9 cellular contexts compared by ENCODE assay signal in the genomic region with DNA sequence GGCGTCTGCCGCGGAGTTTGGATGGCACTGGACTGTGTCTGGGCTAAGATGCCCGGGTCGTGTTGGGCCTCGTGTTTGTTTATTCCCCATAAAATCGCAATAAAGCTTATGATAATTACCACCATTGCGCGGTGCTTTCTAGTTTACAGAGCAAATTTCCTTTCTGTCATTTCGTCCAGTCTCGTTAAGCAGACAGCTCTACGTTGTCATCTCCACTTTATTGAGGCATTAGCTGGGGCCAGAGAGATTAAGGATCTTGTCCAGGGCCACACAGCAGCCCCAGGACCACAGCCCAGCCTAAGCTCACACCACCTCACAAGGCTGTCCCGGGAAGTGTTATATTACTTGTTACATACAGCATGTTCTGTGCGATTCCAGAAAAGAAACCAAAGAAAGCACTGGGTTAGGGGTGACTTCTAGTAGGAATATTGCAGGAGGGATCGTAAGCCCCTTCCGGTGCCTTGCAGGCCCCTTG. TPM values are rescaled to one million over a fixed set of nuclear protein-coding genes. Genes with fewer than 3 reads are reported as not detected.
DNase-seq lines count a peak whose midpoint lies in the region; ATAC-seq and TF ChIP-seq lines count a peak whose summit lies in the region.
"Had no signal": no experiment of that assay in that cellular context is flagged by ENCODE, and none has a peak within 500 bp of the region (broad histone marks: within the 10 kb centered on the region; RNA-seq: fewer than 3 reads in every experiment).

No MANE protein-coding gene starts in this region.

- no peak for TF ChIP-seq POLR2A in prostate gland (IDR thresholded peaks at IDR 0.05)

- H3K9me3 Mint-ChIP-seq in T-cell: no peaks in the 10 kb centered on the region

- H3K9ac ChIP-seq in skeletal muscle satellite cell (ENCODE audit: low read depth, low read length): no peak overlapping the region

- intact Hi-C loops in prostate gland (cut with DNase I): no loop called here

- no CpG with 5 or more reads among the region's 16 CpGs for WGBS in iPS DF 6.9 (ENCODE audit: insufficient coverage, insufficient read length)
- WGBS in prostate gland: 11% methylated on average over 16 of the region's 16 CpGs

- H3K27ac Mint-ChIP-seq in T-cell: no peak overlapping the region

- peak overlapping the region; percentile 71 for H3K4me2 ChIP-seq in skeletal muscle satellite cell (ENCODE audit: low read length)

- peaks cover 46 to 68% of the 10 kb centered on the region in 2 donors for H3K27me3 Mint-ChIP-seq in T-cell

- H3K4me1 ChIP-seq in iPS DF 6.9 (ENCODE audit: control insufficient read depth, insufficient read depth, low read length) (no peaks in the 10 kb centered on the region), skeletal muscle satellite cell (ENCODE audit: control insufficient read depth, insufficient read depth, low read length) (peaks cover 4% of the 10 kb centered on the region), prostate gland (replicated peaks) (no peaks in the 10 kb centered on the region)

- peak overlapping the region; percentile 4 to 65 (median 36) for H3K4me3 Mint-ChIP-seq in T-cell

- H3K27ac ChIP-seq in iPS DF 6.9 (ENCODE audit: low read length) (no peak overlapping the region), prostate gland (no peak overlapping the region)
- H3K27ac ChIP-seq: RWPE1 had no signal

- H3K4me3 ChIP-seq in H7 (ENCODE audit: insufficient read depth, low read depth, low read length) (peak overlapping the region; percentile 42), iPS DF 6.9 (ENCODE audit: low read length) (peak overlapping the region; percentile 21; the same call in 1 of the 2 replicates), skeletal muscle satellite cell (ENCODE audit: low read length) (peak overlapping the region; percentile 34), prostate gland (peak overlapping the region in 1 of 2 donors; percentile 5)

- H3K36me3 ChIP-seq in H7 (replicated peaks; ENCODE audit: control insufficient read depth, insufficient read depth, low read length): no peaks in the 10 kb centered on the region
- no peaks in the 10 kb centered on the region for H3K36me3 ChIP-seq in iPS DF 6.9 (ENCODE audit: control insufficient read depth, insufficient read depth, low read length)
- no peaks in the 10 kb centered on the region for H3K36me3 ChIP-seq in skeletal muscle satellite cell (ENCODE audit: insufficient read depth, low read length)
- H3K36me3 ChIP-seq in prostate gland: no peaks in the 10 kb centered on the region

- CTCF ChIA-PET in T-cell (lab: Charles Lee): no interaction called here

- ATAC-seq in T-cell (replicated peaks in 1 of 4): no peak

- H3K36me3 Mint-ChIP-seq in T-cell: no peaks in the 10 kb centered on the region

- POLR2A ChIA-PET in T-cell (lab: Charles Lee): interaction anchor here in 1 of 2 donors (0.6 kb wide), 1 partner anchor 286 kb away, joined by 4 read pairs; no protein-coding TSS in a partner anchor

- H3K27me3 ChIP-seq in H7 (ENCODE audit: control insufficient read depth, insufficient read depth, low read length): peaks cover 19% of the 10 kb centered on the region
- H3K27me3 ChIP-seq in iPS DF 6.9 (ENCODE audit: control insufficient read depth, insufficient read depth, low read length): peaks cover 3% of the 10 kb centered on the region; the same call in 1 of the 2 replicates
- peaks cover 34% of the 10 kb centered on the region for H3K27me3 ChIP-seq in skeletal muscle satellite cell (ENCODE audit: control insufficient read depth, insufficient read depth, low read length)
- H3K27me3 ChIP-seq in prostate gland (replicated peaks; ENCODE audit: insufficient read depth): peaks cover 2% of the 10 kb centered on the region

- peaks cover 4 to 7% (median 6%) of the 10 kb centered on the region in 3 donors for H3K4me1 Mint-ChIP-seq in T-cell

- no peak for TF ChIP-seq CTCF in prostate gland (IDR thresholded peaks at IDR 0.05)

- no peaks in the 10 kb centered on the region for H3K9me3 ChIP-seq in iPS DF 6.9 (ENCODE audit: control insufficient read depth, insufficient read depth, low read length)
- no peaks in the 10 kb centered on the region for H3K9me3 ChIP-seq in skeletal muscle satellite cell (replicated peaks; ENCODE audit: low read length)
- no peaks in the 10 kb centered on the region for H3K9me3 ChIP-seq in prostate gland

- no peak for DNase-seq in H7
- DNase-seq in T-cell: no peak
- no peak for DNase-seq in iPS DF 6.9 (ENCODE audit: low read depth, low spot score)
- DNase-seq in prostate gland (ENCODE audit: low spot score): no peak
- no peak for DNase-seq in OCI-M1 (lab: John Stamatoyannopoulos, UW)
- no peak for DNase-seq in NOMO-1 treated with dmso at 0.1 percent for 144 hours (lab: John Stamatoyannopoulos, UW; ENCODE audit: unreplicated experiment)

RNA-seq across cellular contexts. Expression of gene NOS2, which starts 6.4 kb away (rescaled TPM):
- total RNA-seq in H7 (2014; rRNA removed; shearing (Covaris generic)): 1.6 and 2.1 TPM in 2 replicates
- total RNA-seq in T-cell (under 1 TPM; 0.07 to 0.10 (median 0.09) TPM), prostate gland (1 to 10 TPM in 1 of 2 donors, under 1 TPM in 1; 0.55 to 1.4 TPM)
- not detected in 2 replicates for total RNA-seq in skeletal muscle satellite cell (2012; rRNA removed)
- total RNA-seq: pulmonary artery endothelial cell had no signal
